14 cellular contexts compared by ENCODE assay signal in the genomic region with DNA sequence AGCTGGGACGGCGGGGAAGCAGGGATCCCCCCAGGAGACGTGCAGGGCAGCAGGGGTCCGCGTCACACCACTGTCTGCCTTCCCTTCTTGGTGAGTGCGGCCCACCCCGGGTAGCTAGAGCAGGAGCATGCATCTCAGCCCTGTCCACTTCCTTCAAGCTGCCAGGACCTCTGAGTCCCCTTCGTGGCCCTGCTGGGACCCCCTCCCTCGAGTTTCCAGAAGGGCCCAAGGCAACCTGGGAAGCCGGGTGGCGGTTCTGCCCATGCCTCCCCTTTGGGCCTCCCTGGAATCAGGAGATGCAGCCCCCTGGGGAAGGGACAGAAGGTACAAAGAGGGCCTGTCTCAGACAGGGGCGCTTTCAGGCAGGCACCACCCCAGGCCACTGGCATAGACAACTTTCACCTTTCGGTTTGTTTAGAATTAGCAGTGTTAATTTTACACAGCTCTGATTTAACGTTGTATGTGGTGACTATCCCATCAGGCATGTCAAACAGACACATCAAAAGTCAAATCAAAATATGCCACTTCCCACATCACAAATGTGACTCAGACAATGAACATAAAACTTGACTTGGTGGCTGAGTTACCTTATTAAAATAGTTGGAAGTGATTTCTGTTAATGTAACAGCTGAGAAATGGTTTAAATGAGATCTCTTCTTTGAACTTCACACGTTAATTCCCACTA.
A peak's percentile ranks its signal among the peaks of the same experiment; 100 is the strongest.
DNase-seq lines count a peak whose midpoint lies in the region; ATAC-seq and TF ChIP-seq lines count a peak whose summit lies in the region.
"Had no signal": no experiment of that assay in that cellular context is flagged by ENCODE, and none has a peak within 500 bp of the region (broad histone marks: within the 10 kb centered on the region; RNA-seq: fewer than 3 reads in every experiment).

No MANE protein-coding gene starts in this region.

- no peaks in the 10 kb centered on the region for H3K27me3 ChIP-seq in transverse colon
- H3K27me3 ChIP-seq: cardiac muscle cell, MG63, neutrophil had no signal

- intact Hi-C loops in activated naive CD4-positive, alpha-beta T cell treated with anti-CD3 and anti-CD28 coated beads for 36 hours (cut with micrococcal nuclease) = loop anchor here (2.0 kb wide), 1 partner anchor 64 kb away; no protein-coding TSS in a partner anchor
- intact Hi-C loops in transverse colon (cut with DNase I; ENCODE audit: low total_unique reads) = no loop called here

- H3K27ac Mint-ChIP-seq in activated naive CD4-positive, alpha-beta T cell treated with anti-CD3 and anti-CD28 coated beads, Interleukin-2, amount 50 U/mL, for 72 hours = no peak overlapping the region
- no peak overlapping the region for H3K27ac Mint-ChIP-seq in activated naive CD4-positive, alpha-beta T cell treated with anti-CD3 and anti-CD28 coated beads for 36 hours
- peak overlapping the region in 4 of 6 donors; percentile 79 to 93 (median 89) for H3K27ac Mint-ChIP-seq in immature natural killer cell
- no peak overlapping the region for H3K27ac Mint-ChIP-seq in stimulated activated naive CD8-positive, alpha-beta T cell treated with anti-CD3 and anti-CD28 coated beads, Interleukin-15, amount 100 ng/mL, for 72 hours

- peaks cover 22% of the 10 kb centered on the region for H3K4me1 Mint-ChIP-seq in activated naive CD4-positive, alpha-beta T cell treated with anti-CD3 and anti-CD28 coated beads for 36 hours (ENCODE audit: low read depth)
- peaks cover 29 to 40% of the 10 kb centered on the region in 2 donors for H3K4me1 Mint-ChIP-seq in immature natural killer cell
- H3K4me1 Mint-ChIP-seq in stimulated activated naive CD8-positive, alpha-beta T cell treated with anti-CD3 and anti-CD28 coated beads, Interleukin-15, amount 100 ng/mL, for 72 hours = peaks cover 35% of the 10 kb centered on the region

- in situ Hi-C loops in transverse colon (cut with MboI; ENCODE audit: low pct_ligation_motif_present in 1 of 4, low pct_unique_long_range_greater_than_20kb in 1 of 4, low sequenced_read_pairs in 3 of 4) = no loop called here

- no peak overlapping the region for H3K4me3 Mint-ChIP-seq in activated naive CD4-positive, alpha-beta T cell treated with anti-CD3 and anti-CD28 coated beads for 36 hours
- peak overlapping the region in 4 of 5 donors; percentile 77 to 85 (median 83) for H3K4me3 Mint-ChIP-seq in immature natural killer cell
- H3K4me3 Mint-ChIP-seq in stimulated activated naive CD8-positive, alpha-beta T cell treated with anti-CD3 and anti-CD28 coated beads, Interleukin-15, amount 100 ng/mL, for 72 hours = peak overlapping the region in 1 of 2 donors; percentile 75

- no peaks in the 10 kb centered on the region for H3K36me3 ChIP-seq in transverse colon
- H3K36me3 ChIP-seq: cardiac muscle cell, MG63, neutrophil had no signal

- no peak for TF ChIP-seq POLR2A in transverse colon (IDR thresholded peaks at IDR 0.05)

- DNase-seq in activated naive CD4-positive, alpha-beta T cell treated with anti-CD3 and anti-CD28 coated beads, Interleukin-2, amount 50 U/mL, for 72 hours (ENCODE audit: low spot score in 2 of 2) = peak in 1 of 2 donors; percentile 38
- no peak for DNase-seq in activated naive CD4-positive, alpha-beta T cell treated with anti-CD3 and anti-CD28 coated beads for 36 hours
- DNase-seq in SW480 (ENCODE audit: low spot score) (peak; percentile 90), immature natural killer cell (no peak), DMS79 (lab: John Stamatoyannopoulos, UW) (no peak), anterior cingulate cortex (lab: John Stamatoyannopoulos, UW) (no peak), transverse colon (no peak)
- no peak for DNase-seq in stimulated activated naive CD8-positive, alpha-beta T cell treated with anti-CD3 and anti-CD28 coated beads, Interleukin-15, amount 100 ng/mL, for 72 hours
- DNase-seq: EL, MG63, NCI-H187, SHP77 treated with DMSO at 0.1 percent for 48 hours had no signal

- H3K9me3 ChIP-seq in transverse colon = no peaks in the 10 kb centered on the region
- H3K9me3 ChIP-seq: MG63, neutrophil had no signal

- peaks cover 0 to 23% of the 10 kb centered on the region in 2 donors for H3K36me3 Mint-ChIP-seq in activated naive CD4-positive, alpha-beta T cell treated with anti-CD3 and anti-CD28 coated beads, Interleukin-2, amount 50 U/mL, for 72 hours
- peaks cover 4% of the 10 kb centered on the region for H3K36me3 Mint-ChIP-seq in activated naive CD4-positive, alpha-beta T cell treated with anti-CD3 and anti-CD28 coated beads for 36 hours (ENCODE audit: low read depth)
- H3K36me3 Mint-ChIP-seq in immature natural killer cell = peaks cover under 1 to 10% (median 8%) of the 10 kb centered on the region in 3 donors

- TF ChIP-seq EP300 in transverse colon (IDR thresholded peaks at IDR 0.05; ENCODE audit: low read depth) = no peak

- no peak overlapping the region for H3K27ac ChIP-seq in transverse colon
- H3K27ac ChIP-seq: neutrophil had no signal

- H3K4me1 ChIP-seq in transverse colon = no peaks in the 10 kb centered on the region

- WGBS in transverse colon (ENCODE audit: low coverage in 1 of 2), 2 donors = 88 to 92% methylated on average over 3 to 11 of the region's 15 CpGs

- no peaks in the 10 kb centered on the region for H3K9me3 Mint-ChIP-seq in activated naive CD4-positive, alpha-beta T cell treated with anti-CD3 and anti-CD28 coated beads, Interleukin-2, amount 50 U/mL, for 72 hours
- H3K9me3 Mint-ChIP-seq in activated naive CD4-positive, alpha-beta T cell treated with anti-CD3 and anti-CD28 coated beads for 36 hours = no peaks in the 10 kb centered on the region
- no peaks in the 10 kb centered on the region for H3K9me3 Mint-ChIP-seq in immature natural killer cell
- H3K9me3 Mint-ChIP-seq in stimulated activated naive CD8-positive, alpha-beta T cell treated with anti-CD3 and anti-CD28 coated beads, Interleukin-15, amount 100 ng/mL, for 72 hours = no peaks in the 10 kb centered on the region

- peak; percentile 24 to 80 for ATAC-seq in activated naive CD4-positive, alpha-beta T cell treated with anti-CD3 and anti-CD28 coated beads, Interleukin-2, amount 50 U/mL, for 72 hours
- peak; percentile 10 for ATAC-seq in stimulated activated naive CD8-positive, alpha-beta T cell treated with anti-CD3 and anti-CD28 coated beads, Interleukin-15, amount 100 ng/mL, for 72 hours

- H3K4me3 ChIP-seq in transverse colon = no peak overlapping the region
- H3K4me3 ChIP-seq: cardiac muscle cell, MG63 had no signal

- CTCF ChIA-PET in activated naive CD4-positive, alpha-beta T cell treated with anti-CD3 and anti-CD28 coated beads for 36 hours (lab: Charles Lee) = no interaction called here

- no peak for TF ChIP-seq CTCF in transverse colon (IDR thresholded peaks at IDR 0.05)

- no peaks in the 10 kb centered on the region for H3K27me3 Mint-ChIP-seq in activated naive CD4-positive, alpha-beta T cell treated with anti-CD3 and anti-CD28 coated beads for 36 hours (ENCODE audit: low read depth)
- H3K27me3 Mint-ChIP-seq in immature natural killer cell (ENCODE audit: low read depth in 3 of 3) = peaks cover 0 to 9% (median 0%) of the 10 kb centered on the region in 3 donors
- no peaks in the 10 kb centered on the region for H3K27me3 Mint-ChIP-seq in stimulated activated naive CD8-positive, alpha-beta T cell treated with anti-CD3 and anti-CD28 coated beads, Interleukin-15, amount 100 ng/mL, for 72 hours

Comparison
In these comparisons a context has a peak if more than half of its experiments do, and no peak if none do; other contexts are left out.
1. H3K27ac Mint-ChIP-seq: peak in immature natural killer cell (4 of 6); none in activated naive CD4-positive, alpha-beta T cell treated with anti-CD3 and anti-CD28 coated beads, Interleukin-2, amount 50 U/mL, for 72 hours (0 of 2), activated naive CD4-positive, alpha-beta T cell treated with anti-CD3 and anti-CD28 coated beads for 36 hours (single experiment) and stimulated activated naive CD8-positive, alpha-beta T cell treated with anti-CD3 and anti-CD28 coated beads, Interleukin-15, amount 100 ng/mL, for 72 hours (0 of 2).